1 cellular context compared by ENCODE assay signal in genomic region chr12:11771895-11772502, GRCh38.
TF ChIP-seq lines count a peak whose summit lies in the region.

No MANE protein-coding gene starts in this region.

TF ChIP-seq in GM12878, 131 proteins besides CTCF, POLR2A, EP300 and RAD21 (continued from another document):
- no peak for TF ChIP-seq TCF7 (IDR thresholded peaks at IDR 0.05; ENCODE audit: borderline replicate concordance)
TF ChIP-seq in GM12878: peak in this region for 8.
